ENCODE assay signal across 22 cellular contexts in genomic region chr14:102739190-102739469, GRCh38.
"Had no signal": no experiment of that assay in that cellular context is flagged by ENCODE, and none has a peak within 500 bp of the region (broad histone marks: within the 10 kb centered on the region; RNA-seq: fewer than 3 reads in every experiment).

No MANE protein-coding gene starts in this region.

- H3K9me3 Mint-ChIP-seq: stimulated activated effector memory CD8-positive, alpha-beta T cell treated with anti-CD3 and anti-CD28 coated beads, Interleukin-12 subunit alpha, Interleukin-12 subunit beta, amount 100 ng/mL, for 72 hours had no signal

- H3K4me1 Mint-ChIP-seq: natural killer cell; neural progenitor cell; stimulated activated effector memory CD8-positive, alpha-beta T cell treated with anti-CD3 and anti-CD28 coated beads, Interleukin-12 subunit alpha, Interleukin-12 subunit beta, amount 100 ng/mL, for 72 hours had no signal

- H3K9me3 ChIP-seq: gastrocnemius medialis, ovary had no signal

- H3K27ac ChIP-seq: dorsolateral prefrontal cortex, esophagus muscularis mucosa, gastrocnemius medialis, heart right ventricle, neural progenitor cell, ovary, right atrium auricular region, tibial artery had no signal

- ATAC-seq: gastrocnemius medialis; left lobe of liver; natural killer cell; stimulated activated effector memory CD8-positive, alpha-beta T cell treated with anti-CD3 and anti-CD28 coated beads, Interleukin-12 subunit alpha, Interleukin-12 subunit beta, amount 100 ng/mL, for 72 hours had no signal

- H3K4me1 ChIP-seq: esophagus muscularis mucosa, gastrocnemius medialis, heart right ventricle, neural progenitor cell, right atrium auricular region, tibial artery had no signal

- H3K9ac ChIP-seq: neural progenitor cell had no signal

- H3K27me3 Mint-ChIP-seq: stimulated activated naive CD8-positive, alpha-beta T cell treated with anti-CD3 and anti-CD28 coated beads, Interleukin-15, Interleukin-2, amounts not matched to agents 100 ng/mL and 50 ng/mL, for 24 hours had no signal

- DNase-seq: cortex of kidney; dorsolateral prefrontal cortex; effector CD8-positive, alpha-beta T cell; gastrocnemius medialis; heart right ventricle; hypothalamus; kidney glomerular epithelial cell; mammary epithelial cell; natural killer cell; nucleus accumbens; small intestine; stimulated activated CD4-positive, alpha-beta T cell treated with anti-CD3 and anti-CD28 coated beads, Interleukin-12 subunit alpha, Interleukin-12 subunit beta, amount 100 ng/mL, for 4 hours; stimulated activated CD4-positive, alpha-beta T cell treated with anti-CD3 and anti-CD28 coated beads, Interleukin-2, amount 100 ng/mL, for 48 hours; stimulated activated CD8-positive, alpha-beta memory T cell treated with anti-CD3 and anti-CD28 coated beads, Interleukin-4, amount 100 ng/mL, for 48 hours had no signal

- H3K4me3 Mint-ChIP-seq: natural killer cell; neural progenitor cell; stimulated activated effector memory CD8-positive, alpha-beta T cell treated with anti-CD3 and anti-CD28 coated beads, Interleukin-12 subunit alpha, Interleukin-12 subunit beta, amount 100 ng/mL, for 72 hours; stimulated activated naive CD8-positive, alpha-beta T cell treated with anti-CD3 and anti-CD28 coated beads, Interleukin-15, Interleukin-2, amounts not matched to agents 100 ng/mL and 50 ng/mL, for 24 hours had no signal

- H3K36me3 Mint-ChIP-seq: natural killer cell had no signal

- H3K27ac Mint-ChIP-seq: natural killer cell; neural progenitor cell; stimulated activated effector memory CD8-positive, alpha-beta T cell treated with anti-CD3 and anti-CD28 coated beads, Interleukin-12 subunit alpha, Interleukin-12 subunit beta, amount 100 ng/mL, for 72 hours; stimulated activated naive CD8-positive, alpha-beta T cell treated with anti-CD3 and anti-CD28 coated beads, Interleukin-15, Interleukin-2, amounts not matched to agents 100 ng/mL and 50 ng/mL, for 24 hours had no signal

- H3K27me3 ChIP-seq: dorsolateral prefrontal cortex, esophagus muscularis mucosa, gastrocnemius medialis, heart right ventricle, neural progenitor cell, ovary, right atrium auricular region, tibial artery had no signal

- H3K4me3 ChIP-seq: dorsolateral prefrontal cortex, esophagus muscularis mucosa, gastrocnemius medialis, heart right ventricle, neural progenitor cell, ovary, right atrium auricular region, tibial artery had no signal

- H3K36me3 ChIP-seq: gastrocnemius medialis, neural progenitor cell, ovary, right atrium auricular region had no signal
